ENCODE assay signal across 15 cellular contexts in the genomic region with DNA sequence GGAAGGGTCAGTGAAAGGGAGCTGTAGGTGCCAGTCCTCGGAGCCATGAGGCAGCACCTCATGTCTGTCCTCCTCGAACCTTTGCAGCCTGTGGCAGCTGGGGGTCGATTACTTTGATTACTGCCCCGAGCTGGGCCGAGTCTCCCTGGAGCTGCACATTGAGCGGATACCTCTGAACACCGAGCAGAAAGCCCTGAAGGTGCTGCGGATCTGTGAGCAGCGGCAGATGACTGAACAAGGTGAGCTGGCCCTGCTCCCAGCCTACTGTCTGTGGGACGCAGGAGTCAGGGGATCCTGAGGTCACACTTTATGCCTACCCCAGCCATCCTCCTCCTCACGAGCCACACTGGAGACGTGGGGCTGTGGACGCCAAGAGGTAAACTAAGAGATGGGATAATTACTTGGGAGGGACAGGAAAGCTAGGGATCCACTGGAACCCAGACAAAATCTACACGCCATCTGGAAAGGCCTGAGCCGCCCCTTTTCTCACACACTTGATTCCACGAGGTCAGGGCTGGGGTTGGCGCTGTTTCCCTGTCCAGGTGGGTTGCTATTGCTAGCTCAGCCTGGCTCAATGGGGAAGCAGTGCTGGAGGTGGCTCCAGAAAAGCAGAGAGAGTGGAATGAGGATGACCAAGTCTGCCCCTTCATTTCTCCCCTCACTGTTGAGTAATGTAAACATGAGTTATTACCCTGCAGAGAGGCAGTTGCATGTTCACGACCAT. TPM values are rescaled to one million over a fixed set of nuclear protein-coding genes. Genes with fewer than 3 reads are reported as not detected.
DNase-seq lines count a peak whose midpoint lies in the region; TF ChIP-seq lines count a peak whose summit lies in the region.
"Had no signal": no experiment of that assay in that cellular context is flagged by ENCODE, and none has a peak within 500 bp of the region (broad histone marks: within the 10 kb centered on the region; RNA-seq: fewer than 3 reads in every experiment).

No MANE protein-coding gene starts in this region.

- H3K27ac Mint-ChIP-seq in activated T-cell treated with anti-CD3 and anti-CD28 coated beads, Interleukin-2, amount 50 U/mL, for 24 hours: peak overlapping the region; percentile 44
- no peak overlapping the region for H3K27ac Mint-ChIP-seq in osteocyte (ENCODE audit: unreplicated experiment)
- H3K27ac Mint-ChIP-seq: CD4-positive, CD25-positive, alpha-beta regulatory T cell; HFFc6 had no signal

- DNase-seq in activated T-cell treated with anti-CD3 and anti-CD28 coated beads, Interleukin-2, amount 50 U/mL, for 24 hours: no peak
- no peak for DNase-seq in activated T-cell treated with anti-CD3 and anti-CD28 coated beads, Interleukin-2, amount 50 U/mL, for 48 hours
- DNase-seq in G401 (ENCODE audit: low spot score) (peak; percentile 94), cerebellum (ENCODE audit: low spot score) (peak; percentile 79), osteoblast (ENCODE audit: insufficient read length, low spot score, missing footprints) (peak; percentile 44), osteocyte (ENCODE audit: extremely low spot score, unreplicated experiment) (no peak), NOMO-1 treated with DMSO at 0.1 percent for 48 hours (lab: John Stamatoyannopoulos, UW; ENCODE audit: unreplicated experiment) (no peak)
- no peak for DNase-seq in central memory CD4-positive, alpha-beta T cell
- DNase-seq: AML-193; CD4-positive, CD25-positive, alpha-beta regulatory T cell; GOT3; HFFc6 had no signal

- H2AFZ ChIP-seq in osteoblast (ENCODE audit: low read length): no peak overlapping the region

- H3K4me1 ChIP-seq in osteoblast (ENCODE audit: insufficient read depth, low read length): no peaks in the 10 kb centered on the region
- H3K4me1 ChIP-seq: HAP-1 had no signal

- peaks cover 69% of the 10 kb centered on the region for H3K36me3 ChIP-seq in osteoblast (ENCODE audit: insufficient read depth, low read length)

- H3K36me3 Mint-ChIP-seq in activated T-cell treated with anti-CD3 and anti-CD28 coated beads, Interleukin-2, amount 50 U/mL, for 24 hours (ENCODE audit: low read depth): peaks cover 97% of the 10 kb centered on the region
- peaks cover 35% of the 10 kb centered on the region for H3K36me3 Mint-ChIP-seq in osteocyte (ENCODE audit: unreplicated experiment)

- TF ChIP-seq CTCF in osteoblast (IDR thresholded peaks at IDR 0.05; ENCODE audit: extremely low read depth, low read depth, low read length): no peak
- no peak for TF ChIP-seq CTCF in osteocyte (IDR thresholded peaks at IDR 0.05)

- in situ Hi-C loops in G401 (cut with HindIII; ENCODE audit: low sequenced_read_pairs): no loop called here

- no peaks in the 10 kb centered on the region for H3K9me3 Mint-ChIP-seq in activated T-cell treated with anti-CD3 and anti-CD28 coated beads, Interleukin-2, amount 50 U/mL, for 24 hours
- H3K9me3 Mint-ChIP-seq in osteocyte (ENCODE audit: unreplicated experiment): no peaks in the 10 kb centered on the region
- H3K9me3 Mint-ChIP-seq: CD4-positive, CD25-positive, alpha-beta regulatory T cell; HFFc6 had no signal

- no peak overlapping the region for H3K4me2 ChIP-seq in osteoblast (ENCODE audit: insufficient read depth, low read length)
- H3K4me2 ChIP-seq: BLaER1 had no signal

- no peaks in the 10 kb centered on the region for H3K9me3 ChIP-seq in osteoblast (ENCODE audit: low read depth, low read length)
- H3K9me3 ChIP-seq: BLaER1, HAP-1 had no signal

- no peaks in the 10 kb centered on the region for H3K79me2 ChIP-seq in osteoblast (ENCODE audit: insufficient read depth, low read length)

- H3K27me3 Mint-ChIP-seq in activated T-cell treated with anti-CD3 and anti-CD28 coated beads, Interleukin-2, amount 50 U/mL, for 24 hours: no peaks in the 10 kb centered on the region
- H3K27me3 Mint-ChIP-seq in osteocyte (ENCODE audit: unreplicated experiment): no peaks in the 10 kb centered on the region
- H3K27me3 Mint-ChIP-seq: CD4-positive, CD25-positive, alpha-beta regulatory T cell had no signal

- no peaks in the 10 kb centered on the region for H3K27me3 ChIP-seq in osteoblast (ENCODE audit: insufficient read depth, low read length)
- H3K27me3 ChIP-seq: BLaER1 had no signal

- H3K4me1 Mint-ChIP-seq in activated T-cell treated with anti-CD3 and anti-CD28 coated beads, Interleukin-2, amount 50 U/mL, for 24 hours (ENCODE audit: low read depth): no peaks in the 10 kb centered on the region
- no peaks in the 10 kb centered on the region for H3K4me1 Mint-ChIP-seq in osteocyte (ENCODE audit: unreplicated experiment)

- no peak overlapping the region for H3K4me3 Mint-ChIP-seq in activated T-cell treated with anti-CD3 and anti-CD28 coated beads, Interleukin-2, amount 50 U/mL, for 24 hours
- H3K4me3 Mint-ChIP-seq in osteocyte (ENCODE audit: unreplicated experiment): no peak overlapping the region
- H3K4me3 Mint-ChIP-seq: CD4-positive, CD25-positive, alpha-beta regulatory T cell; HFFc6 had no signal

- peaks cover 6% of the 10 kb centered on the region for H4K20me1 ChIP-seq in osteoblast (ENCODE audit: insufficient read depth, low read length)

- no peak overlapping the region for H3K4me3 ChIP-seq in osteoblast (ENCODE audit: insufficient read depth, low read length)
- H3K4me3 ChIP-seq: BLaER1, HAP-1 had no signal

- H3K27ac ChIP-seq in osteoblast (ENCODE audit: low read depth, low read length): no peak overlapping the region
- H3K27ac ChIP-seq: 22Rv1, BLaER1 had no signal

RNA-seq across cellular contexts. Expression of a gene that starts 26.4 kb away (rescaled TPM):
- 80.2 and 86.3 TPM in 2 replicates for total RNA-seq in G401 (2014; rRNA removed; shearing (Covaris generic))
- 30.9 TPM for total RNA-seq in cerebellum
- total RNA-seq in osteoblast: 26.4 and 26.5 TPM in 2 replicates
- total RNA-seq in osteocyte: 58.1 and 61.1 TPM in 2 replicates

RNA-seq across cellular contexts. Expression of a gene that starts 29.5 kb away (rescaled TPM):
- total RNA-seq in G401 (2014; rRNA removed; shearing (Covaris generic)): 16.6 and 25.4 TPM in 2 replicates
- total RNA-seq in cerebellum (15.4 TPM), osteoblast (9.0 and 12.1 TPM in 2 replicates), osteocyte (34.3 and 34.6 TPM in 2 replicates)

RNA-seq across cellular contexts. Expression of a gene that starts 29.8 kb away (rescaled TPM):
- total RNA-seq in G401 (2014; rRNA removed; shearing (Covaris generic)): 87.4 and 107 TPM in 2 replicates
- total RNA-seq in cerebellum (21.8 TPM), osteoblast (43.6 and 45.6 TPM in 2 replicates), osteocyte (49.6 and 50.4 TPM in 2 replicates)

RNA-seq across cellular contexts. Expression of a gene that starts 39.1 kb away (rescaled TPM):
- 12.1 and 15.1 TPM in 2 replicates for total RNA-seq in G401 (2014; rRNA removed; shearing (Covaris generic))
- 7.0 TPM for total RNA-seq in cerebellum
- total RNA-seq in osteoblast: 8.7 and 9.4 TPM in 2 replicates
- 25.4 and 27.9 TPM in 2 replicates for total RNA-seq in osteocyte

RNA-seq across cellular contexts. Expression of a gene that starts 49.1 kb away (rescaled TPM):
- total RNA-seq in G401 (2014; rRNA removed; shearing (Covaris generic)): 142 and 183 TPM in 2 replicates
- 116 TPM for total RNA-seq in cerebellum
- 92.6 and 96.4 TPM in 2 replicates for total RNA-seq in osteoblast
- 472 and 483 TPM in 2 replicates for total RNA-seq in osteocyte

Comparison
In these comparisons a context has a peak if more than half of its experiments do, and no peak if none do; other contexts are left out.
1. DNase-seq: peak in G401 (single experiment), cerebellum (single experiment) and osteoblast (single experiment); none in activated T-cell treated with anti-CD3 and anti-CD28 coated beads, Interleukin-2, amount 50 U/mL, for 24 hours (single experiment), activated T-cell treated with anti-CD3 and anti-CD28 coated beads, Interleukin-2, amount 50 U/mL, for 48 hours (0 of 2), osteocyte (single experiment), central memory CD4-positive, alpha-beta T cell (single experiment) and NOMO-1 treated with DMSO at 0.1 percent for 48 hours (single experiment).